Comparison of ENCODE assay signal across 1 cellular context in genomic region chr9:95008151-95008771, GRCh38.
TF ChIP-seq lines count a peak whose summit lies in the region.

No MANE protein-coding gene starts in this region.

TF ChIP-seq in HepG2, 621 proteins besides CTCF, POLR2A, EP300 and RAD21 (continued from another document and continues in another):
- TF ChIP-seq HINFP (CRISPR knock-in tag; IDR thresholded peaks at IDR 0.05; ENCODE audit: low read depth): peak; percentile 58; the same call in 1 of the 2 replicates
- TF ChIP-seq MLX (CRISPR knock-in tag; IDR thresholded peaks at IDR 0.05): peak; percentile 50; the same call in 1 of the 2 replicates
- TF ChIP-seq ZSCAN20 (CRISPR knock-in tag; IDR thresholded peaks at IDR 0.05; ENCODE audit: borderline replicate concordance): peak; percentile 100
- peak; percentile 31; the same call in 1 of the 2 replicates for TF ChIP-seq MAX (IDR thresholded peaks at IDR 0.05)
- TF ChIP-seq ZNF646 (CRISPR knock-in tag; IDR thresholded peaks at IDR 0.05): no peak
- TF ChIP-seq PHF21A (CRISPR knock-in tag; IDR thresholded peaks at IDR 0.05): peak; percentile 79
- no peak for TF ChIP-seq SNAPC5 (CRISPR knock-in tag; IDR thresholded peaks at IDR 0.05; ENCODE audit: borderline replicate concordance)
- 0 out of 2 replicates have a peak, but pooled peaks have one; percentile 46 for TF ChIP-seq ATF3 (CRISPR knock-in tag; IDR thresholded peaks at IDR 0.05)
- 0 out of 4 replicates have a peak, but pooled peaks of 1 of the 2 experiments have one; percentile 39 for TF ChIP-seq KLF16 (CRISPR knock-in tag; IDR thresholded peaks at IDR 0.05)
- TF ChIP-seq ATF4 (CRISPR knock-in tag; IDR thresholded peaks at IDR 0.05): peak in 1 of 2 experiments; percentile 57; a peak in 1 of 4 replicates
- TF ChIP-seq GFI1 (CRISPR knock-in tag; IDR thresholded peaks at IDR 0.05; ENCODE audit: borderline replicate concordance): peak; percentile 83
- TF ChIP-seq ZNF746 (CRISPR knock-in tag; IDR thresholded peaks at IDR 0.05): peak; percentile 54; the same call in 1 of the 2 replicates
- TF ChIP-seq SETDB1 (CRISPR knock-in tag; IDR thresholded peaks at IDR 0.05; ENCODE audit: borderline replicate concordance): no peak
- peak; percentile 92; the same call in 1 of the 2 replicates for TF ChIP-seq KMT2A (CRISPR knock-in tag; IDR thresholded peaks at IDR 0.05)
- TF ChIP-seq PCBP2 (optimal IDR thresholded peaks at IDR 0.05; ENCODE audit: low read depth, low read length, poor library complexity, severe bottlenecking): no peak
- no peak for TF ChIP-seq ISX (CRISPR knock-in tag; conservative IDR thresholded peaks at IDR 0.05)
- TF ChIP-seq NAIF1 (CRISPR knock-in tag; IDR thresholded peaks at IDR 0.05; ENCODE audit: borderline replicate concordance): no peak
- peak; percentile 91 to 96 for TF ChIP-seq NR2F1 (CRISPR knock-in tag; IDR thresholded peaks at IDR 0.05)
- peak; percentile 72; the same call in 1 of the 2 replicates for TF ChIP-seq TFE3 (CRISPR knock-in tag; IDR thresholded peaks at IDR 0.05)
- no peak for TF ChIP-seq HNF4G (IDR thresholded peaks at IDR 0.05; ENCODE audit: borderline replicate concordance, low read depth, low read length)
- TF ChIP-seq HNF4G (CRISPR knock-in tag; IDR thresholded peaks at IDR 0.05; ENCODE audit: borderline replicate concordance, low read depth): peak; percentile 59; the same call in 1 of the 2 replicates
- TF ChIP-seq TBX2 (CRISPR knock-in tag; IDR thresholded peaks at IDR 0.05; ENCODE audit: borderline replicate concordance): peak; percentile 61; the same call in 1 of the 2 replicates
- TF ChIP-seq ASH2L (IDR thresholded peaks at IDR 0.05; ENCODE audit: insufficient read length, low read depth, low read length): peak; percentile 55
- TF ChIP-seq BCL6 (CRISPR knock-in tag; IDR thresholded peaks at IDR 0.05): peak; percentile 56
- TF ChIP-seq SAP130 (CRISPR knock-in tag; IDR thresholded peaks at IDR 0.05; ENCODE audit: low read depth): peak; percentile 88
- TF ChIP-seq EED (CRISPR knock-in tag; IDR thresholded peaks at IDR 0.05): no peak
- peak; percentile 49 for TF ChIP-seq XRCC5 (optimal IDR thresholded peaks at IDR 0.05; ENCODE audit: low read length)
- no peak for TF ChIP-seq ZNF207 (IDR thresholded peaks at IDR 0.05; ENCODE audit: borderline replicate concordance)
- peak; percentile 90; the same call in 1 of the 2 replicates for TF ChIP-seq ZBTB7B (CRISPR knock-in tag; IDR thresholded peaks at IDR 0.05)
- no peak for TF ChIP-seq SOX13 (IDR thresholded peaks at IDR 0.05)
- peak in 1 of 2 experiments; percentile 65; a peak in 2 of 4 replicates for TF ChIP-seq SOX13 (CRISPR knock-in tag; conservative IDR thresholded peaks at IDR 0.05 in 1 of 2, IDR thresholded peaks at IDR 0.05 in 1 of 2)
- peak; percentile 64 for TF ChIP-seq TBL1XR1 (IDR thresholded peaks at IDR 0.05; ENCODE audit: borderline replicate concordance, low read length, partially characterized antibody)
- TF ChIP-seq HMG20B (CRISPR knock-in tag; conservative IDR thresholded peaks at IDR 0.05): peak; percentile 61; the same call in 1 of the 2 replicates
- peak; percentile 29; the same call in 1 of the 2 replicates for TF ChIP-seq ZNF317 (CRISPR knock-in tag; IDR thresholded peaks at IDR 0.05)
- TF ChIP-seq ZNF362 (CRISPR knock-in tag; IDR thresholded peaks at IDR 0.05; ENCODE audit: borderline replicate concordance): peak; percentile 66; the same call in 1 of the 2 replicates
- peak; percentile 57; the same call in 1 of the 2 replicates for TF ChIP-seq ZGPAT (CRISPR knock-in tag; IDR thresholded peaks at IDR 0.05)
- TF ChIP-seq ZNF513 (CRISPR knock-in tag; conservative IDR thresholded peaks at IDR 0.05): no peak
- peak; percentile 65; the same call in 1 of the 2 replicates for TF ChIP-seq ZNF747 (CRISPR knock-in tag; IDR thresholded peaks at IDR 0.05; ENCODE audit: borderline replicate concordance)
- TF ChIP-seq HNF1B (CRISPR knock-in tag; IDR thresholded peaks at IDR 0.05): peak; percentile 85
- TF ChIP-seq ZNF788 (CRISPR knock-in tag; IDR thresholded peaks at IDR 0.05; ENCODE audit: borderline replicate concordance): peak; percentile 34; the same call in 1 of the 2 replicates
